Comparison of ENCODE assay signal across 9 cellular contexts in the genomic region with DNA sequence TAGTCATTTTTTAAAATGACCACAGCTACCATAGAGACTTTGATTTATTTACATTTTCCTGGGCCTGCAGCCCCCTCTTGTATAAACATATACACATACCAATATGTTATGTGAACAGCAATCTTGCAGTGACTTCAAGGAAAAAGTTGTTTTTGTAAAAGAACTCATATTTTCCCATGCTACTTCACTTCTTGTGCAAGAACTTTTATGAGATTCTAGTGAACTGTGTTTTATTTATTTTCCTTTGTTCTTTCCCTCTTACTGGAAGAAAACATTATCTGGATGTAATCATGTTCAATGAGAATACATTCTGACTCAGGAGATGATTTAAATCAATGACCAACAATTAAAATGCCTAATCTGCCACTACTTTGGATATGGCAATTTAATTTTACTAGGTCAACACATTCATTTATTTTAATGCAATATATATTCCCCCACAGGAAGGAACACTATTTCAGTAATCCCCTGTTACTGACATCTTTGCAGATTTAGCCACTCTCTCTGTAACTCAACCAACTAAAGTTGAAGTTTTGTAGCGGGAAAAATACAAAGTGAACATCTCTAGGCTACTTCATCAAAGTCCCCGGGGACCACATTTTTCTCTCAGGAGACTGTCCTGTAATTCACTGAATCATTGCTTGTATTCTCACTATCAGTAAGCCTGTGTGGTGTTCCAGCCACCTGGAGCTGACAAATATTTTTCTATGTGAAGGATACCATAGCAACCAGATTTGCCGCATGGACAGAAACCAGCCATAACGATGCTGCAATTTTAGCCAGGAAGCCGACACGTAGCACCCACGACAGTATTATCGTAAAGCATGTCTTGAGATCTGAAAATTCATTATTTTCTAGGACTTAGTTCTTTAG.
DNase-seq lines count a peak whose midpoint lies in the region; ATAC-seq and TF ChIP-seq lines count a peak whose summit lies in the region.
"Had no signal": no experiment of that assay in that cellular context is flagged by ENCODE, and none has a peak within 500 bp of the region (broad histone marks: within the 10 kb centered on the region; RNA-seq: fewer than 3 reads in every experiment).

No MANE protein-coding gene starts in this region.

- no peaks in the 10 kb centered on the region for H3K27me3 ChIP-seq in right atrium auricular region
- H3K27me3 ChIP-seq: right lobe of liver had no signal

- no peak overlapping the region for H3K4me3 Mint-ChIP-seq in T-helper 17 cell

- H3K4me1 ChIP-seq in right atrium auricular region: peaks cover 0 to 88% of the 10 kb centered on the region in 2 donors

- TF ChIP-seq CTCF in right atrium auricular region (IDR thresholded peaks at IDR 0.05): no peak

- H3K27ac Mint-ChIP-seq in T-helper 17 cell: no peak overlapping the region

- ATAC-seq in GM18867 (IDR thresholded peaks at IDR 0.05; ENCODE audit: unreplicated experiment) (peak; percentile 92), HG02763 (IDR thresholded peaks at IDR 0.05; ENCODE audit: unreplicated experiment) (peak; percentile 84), T-helper 17 cell (no peak)

- peaks cover 36% of the 10 kb centered on the region for H3K27me3 Mint-ChIP-seq in T-helper 17 cell

- H3K27ac ChIP-seq in right atrium auricular region: peak overlapping the region; percentile 29 to 48
- H3K27ac ChIP-seq: right lobe of liver had no signal

- H3K36me3 ChIP-seq in right atrium auricular region: no peaks in the 10 kb centered on the region
- H3K36me3 ChIP-seq: right lobe of liver had no signal

- H3K4me3 ChIP-seq in right atrium auricular region: no peak overlapping the region
- H3K4me3 ChIP-seq: right lobe of liver had no signal

- DNase-seq in RPMI7951 (ENCODE audit: low read depth) (peak; percentile 44), right atrium auricular region (ENCODE audit: low spot score) (no peak), foreskin melanocyte (no peak), T-helper 17 cell (no peak), CD1c-positive myeloid dendritic cell (ENCODE audit: extremely low spot score) (no peak)
- DNase-seq in activated CD4-positive, CD25-positive, alpha-beta regulatory T cell (lab: John Stamatoyannopoulos, UW): no peak
- DNase-seq: right lobe of liver had no signal

- no peaks in the 10 kb centered on the region for H3K36me3 Mint-ChIP-seq in T-helper 17 cell (ENCODE audit: low read depth)

- peaks cover 6% of the 10 kb centered on the region for H3K4me1 Mint-ChIP-seq in T-helper 17 cell

- no peaks in the 10 kb centered on the region for H3K9me3 ChIP-seq in right atrium auricular region
- H3K9me3 ChIP-seq in T-helper 17 cell (ENCODE audit: control insufficient read depth, low read length, poor library complexity, severe bottlenecking): no peaks in the 10 kb centered on the region
- H3K9me3 ChIP-seq: right lobe of liver had no signal
